In the genomic region with DNA sequence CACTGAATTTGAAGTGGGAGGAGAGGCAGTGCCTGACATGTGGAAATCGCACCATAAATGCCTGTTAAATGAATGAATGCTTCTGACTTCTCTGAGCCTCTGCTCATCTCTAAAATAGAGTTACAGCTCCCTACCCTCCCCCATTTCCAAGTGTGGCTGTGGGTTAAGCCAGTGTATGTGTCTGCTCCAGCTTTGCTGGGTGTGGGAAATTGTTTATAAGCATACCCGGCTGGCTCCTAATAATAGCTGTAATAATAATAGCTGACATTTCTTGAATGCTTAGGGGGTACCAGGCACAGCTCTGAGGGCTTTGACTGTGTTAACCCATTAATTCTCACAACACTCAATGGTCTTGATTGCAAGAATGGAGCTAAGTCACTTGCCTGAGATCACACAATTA, we compare ENCODE assay signal across 23 cellular contexts. TPM values are rescaled to one million over a fixed set of nuclear protein-coding genes. Genes with fewer than 3 reads are reported as not detected.
DNase-seq lines count a peak whose midpoint lies in the region; ATAC-seq and TF ChIP-seq lines count a peak whose summit lies in the region.
"Had no signal": no experiment of that assay in that cellular context is flagged by ENCODE, and none has a peak within 500 bp of the region (broad histone marks: within the 10 kb centered on the region; RNA-seq: fewer than 3 reads in every experiment).

No MANE protein-coding gene starts in this region.

- ATAC-seq in gastroesophageal sphincter, result peak; percentile 29
- ATAC-seq in naive B cell (ENCODE audit: low read depth in 2 of 2), result no peak
- ATAC-seq in HG03469 (IDR thresholded peaks at IDR 0.05; ENCODE audit: unreplicated experiment), result no peak

- peaks cover 0 to 8% of the 10 kb centered on the region in 2 donors for H3K36me3 Mint-ChIP-seq in naive B cell
- H3K36me3 Mint-ChIP-seq: activated CD4-positive, alpha-beta memory T cell treated with anti-CD3 and anti-CD28 coated beads for 36 hours had no signal

- H3K4me3 Mint-ChIP-seq in naive B cell, result peak overlapping the region in 3 of 8 donors; percentile 30 to 60 (median 56)
- H3K4me3 Mint-ChIP-seq: activated CD4-positive, alpha-beta memory T cell treated with anti-CD3 and anti-CD28 coated beads for 36 hours; HFFc6; memory B cell; nephron progenitor cell had no signal

- 0 to 55% methylated on average over 1 to 2 of the region's 2 CpGs for WGBS in gastroesophageal sphincter (ENCODE audit: low coverage in 1 of 2), 2 donors

- intact Hi-C loops in A673 (cut with micrococcal nuclease; ENCODE audit: unreplicated experiment), result loop anchor here (10.0 kb wide), 1 partner anchor 214 kb away; no protein-coding TSS in a partner anchor

- peaks cover 87 to 100% (median 97%) of the 10 kb centered on the region in 3 donors for H3K4me1 Mint-ChIP-seq in naive B cell

- DNase-seq in A673 (ENCODE audit: low spot score) (peak; percentile 33), NCI-H2227 treated with DMSO at 0.1 percent for 48 hours (lab: John Stamatoyannopoulos, UW) (peak; percentile 33), naive B cell (no peak), NCI-H510A treated with DMSO at 0.1 percent for 48 hours (lab: John Stamatoyannopoulos, UW) (no peak), retina (no peak), medulla oblongata (ENCODE audit: extremely low spot score) (no peak)
- DNase-seq: activated CD4-positive, alpha-beta memory T cell treated with anti-CD3 and anti-CD28 coated beads for 36 hours; activated T-cell treated with anti-CD3 and anti-CD28 coated beads, Interleukin-2, amount 50 U/mL, for 1 hour; amniotic stem cell; Calu3; foreskin melanocyte; HFFc6; NCI-H82; nephron progenitor cell; T-helper 2 cell had no signal

- H3K27me3 ChIP-seq in A673 (replicated peaks; ENCODE audit: insufficient read depth, low read depth, low read length, poor library complexity) (no peaks in the 10 kb centered on the region), gastroesophageal sphincter (no peaks in the 10 kb centered on the region)
- H3K27me3 ChIP-seq: SJSA1, suprapubic skin, vagina had no signal

- BruUV-seq in A673 (replicated peaks; lab: Mats Ljungman, UMichigan), result no TSS peak

- H3K9me3 Mint-ChIP-seq in naive B cell, result no peaks in the 10 kb centered on the region
- H3K9me3 Mint-ChIP-seq: activated CD4-positive, alpha-beta memory T cell treated with anti-CD3 and anti-CD28 coated beads for 36 hours; HFFc6; nephron progenitor cell had no signal

- peaks cover 5% of the 10 kb centered on the region for H3K4me1 ChIP-seq in A673 (ENCODE audit: insufficient read depth, low read length, poor library complexity, severe bottlenecking)
- peaks cover 0 to 34% (median 13%) of the 10 kb centered on the region in 3 donors for H3K4me1 ChIP-seq in gastroesophageal sphincter

- H3K27ac ChIP-seq in A673 (ENCODE audit: low read depth, low read length, poor library complexity, severe bottlenecking) (no peak overlapping the region), gastroesophageal sphincter (peak overlapping the region in 3 of 4 donors; percentile 72 to 90 (median 75))
- H3K27ac ChIP-seq: SJSA1, suprapubic skin, vagina, VCaP had no signal

- no peaks in the 10 kb centered on the region for H3K27me3 Mint-ChIP-seq in naive B cell
- H3K27me3 Mint-ChIP-seq: activated CD4-positive, alpha-beta memory T cell treated with anti-CD3 and anti-CD28 coated beads for 36 hours; memory B cell had no signal

- no peak for TF ChIP-seq EP300 in gastroesophageal sphincter (IDR thresholded peaks at IDR 0.05)

- CTCF ChIA-PET in A673 (lab: Charles Lee), result no interaction called here

- H3K9me3 ChIP-seq in A673 (ENCODE audit: low read depth, low read length, poor library complexity, severe bottlenecking) (no peaks in the 10 kb centered on the region), gastroesophageal sphincter (no peaks in the 10 kb centered on the region)
- H3K9me3 ChIP-seq: SJSA1, suprapubic skin, vagina had no signal

- H3K36me3 ChIP-seq in A673 (ENCODE audit: insufficient read depth, low read length, poor library complexity, severe bottlenecking), result no peaks in the 10 kb centered on the region
- no peaks in the 10 kb centered on the region for H3K36me3 ChIP-seq in gastroesophageal sphincter
- H3K36me3 ChIP-seq: SJSA1, suprapubic skin, vagina had no signal

- no peak for TF ChIP-seq POLR2A in gastroesophageal sphincter (IDR thresholded peaks at IDR 0.05)

- H3K27ac Mint-ChIP-seq in naive B cell, result peak overlapping the region in 5 of 6 donors; percentile 4 to 95 (median 86)
- H3K27ac Mint-ChIP-seq: activated CD4-positive, alpha-beta memory T cell treated with anti-CD3 and anti-CD28 coated beads for 36 hours; HFFc6; memory B cell; nephron progenitor cell; progenitor cell of endocrine pancreas had no signal

- H3K4me3 ChIP-seq in A673 (ENCODE audit: low read depth, low read length, poor library complexity, severe bottlenecking) (no peak overlapping the region), gastroesophageal sphincter (no peak overlapping the region)
- H3K4me3 ChIP-seq: SJSA1, suprapubic skin, vagina had no signal

- TF ChIP-seq CTCF in A673 (conservative IDR thresholded peaks at IDR 0.05; ENCODE audit: low read depth, low read length), result no peak
- TF ChIP-seq CTCF in gastroesophageal sphincter (IDR thresholded peaks at IDR 0.05), result no peak

- POLR2A ChIA-PET in A673 (lab: Charles Lee; ENCODE audit: low non-redundant PET), result no interaction called here

RNA-seq across cellular contexts. Expression of a gene that starts 7.0 kb away (rescaled TPM):
- total RNA-seq in A673 (2021) (40.0 and 44.7 TPM in 2 replicates), gastroesophageal sphincter (10 to 100 TPM; 17.0 to 40.0 (median 27.0) TPM)
- 100 to 1,000 TPM in 3 of 6 donors, 10 to 100 TPM in 3; 43.0 to 134 (median 104) TPM for polyA plus RNA-seq in naive B cell (ENCODE audit: low read depth in 6 of 6)

Comparison
In these comparisons a context has a peak if more than half of its experiments do, and no peak if none do; other contexts are left out.
1. DNase-seq: peak in A673 (single experiment) and NCI-H2227 treated with DMSO at 0.1 percent for 48 hours (single experiment); none in naive B cell (single experiment), NCI-H510A treated with DMSO at 0.1 percent for 48 hours (single experiment), retina (single experiment) and medulla oblongata (single experiment).